32 cellular contexts compared by ENCODE assay signal in the genomic region with DNA sequence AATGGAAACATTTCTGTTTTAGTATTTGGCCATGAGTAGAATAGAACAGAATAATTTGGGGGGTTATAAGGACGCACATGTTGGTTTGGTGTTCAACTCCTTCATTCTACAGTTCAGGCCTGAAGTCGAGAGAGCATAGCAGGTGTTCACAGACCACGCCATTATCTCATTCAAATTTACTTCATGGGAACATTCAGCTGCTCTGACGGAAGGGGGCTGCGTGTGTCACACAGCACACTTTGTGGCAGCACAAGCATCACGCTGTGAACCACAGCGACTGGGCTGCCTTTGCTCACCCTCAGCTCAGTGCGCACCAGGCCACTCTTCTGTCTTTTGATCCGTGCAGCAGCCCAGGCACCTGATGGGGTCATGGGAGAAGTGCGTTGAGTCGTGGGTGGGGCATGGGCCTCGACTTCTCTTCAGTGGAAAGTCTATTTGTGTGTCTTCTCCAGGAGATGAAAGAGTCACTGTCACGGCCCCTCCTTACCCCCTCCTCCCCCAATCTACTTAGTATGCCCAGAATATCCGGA.
"Had no signal": no experiment of that assay in that cellular context is flagged by ENCODE, and none has a peak within 500 bp of the region (broad histone marks: within the 10 kb centered on the region; RNA-seq: fewer than 3 reads in every experiment).

No MANE protein-coding gene starts in this region.

- H3K27me3 ChIP-seq: brain microvascular endothelial cell, colonic mucosa, foreskin keratinocyte had no signal

- H3K4me3 ChIP-seq: colonic mucosa, dorsolateral prefrontal cortex, esophagus muscularis mucosa, gastrocnemius medialis, heart right ventricle had no signal

- H3K9me3 ChIP-seq: colonic mucosa, gastrocnemius medialis had no signal

- H3K36me3 ChIP-seq: brain microvascular endothelial cell, colonic mucosa, esophagus muscularis mucosa, gastrocnemius medialis, heart right ventricle had no signal

- H3K27me3 Mint-ChIP-seq: activated CD4-positive, alpha-beta memory T cell treated with anti-CD3 and anti-CD28 coated beads, Interleukin-2, amount 10 ng/mL, durations not matched to agents 7 days and 5 days; activated CD4-positive, alpha-beta T cell treated with anti-CD3 and anti-CD28 coated beads, Interleukin-2, amount 10 ng/mL, durations not matched to agents 7 days and 5 days had no signal

- H3K27ac ChIP-seq: brain microvascular endothelial cell, colonic mucosa, dorsolateral prefrontal cortex, esophagus muscularis mucosa, foreskin keratinocyte, gastrocnemius medialis, heart right ventricle had no signal

- ATAC-seq: foreskin keratinocyte, gastrocnemius medialis, heart right ventricle, WTC11 had no signal

- H3K4me1 ChIP-seq: colonic mucosa, esophagus muscularis mucosa, foreskin keratinocyte, gastrocnemius medialis, heart right ventricle had no signal

- H3K4me3 Mint-ChIP-seq: activated CD4-positive, alpha-beta memory T cell treated with anti-CD3 and anti-CD28 coated beads, Interleukin-2, amount 10 ng/mL, durations not matched to agents 7 days and 5 days; activated CD4-positive, alpha-beta T cell treated with anti-CD3 and anti-CD28 coated beads, Interleukin-2, amount 10 ng/mL, durations not matched to agents 7 days and 5 days; activated naive CD8-positive, alpha-beta T cell; activated T-cell treated with anti-CD3 and anti-CD28 coated beads, Interleukin-2, amount 50 U/mL, for 24 hours; activated T-cell treated with anti-CD3 and anti-CD28 coated beads, Interleukin-2, amount 50 U/mL, for 72 hours; dendritic cell treated with granulocyte-macrophage colony-stimulating factor and Interleukin-4, amounts not matched to agents 40 ng/mL and 50 ng/mL, for 4 days; endodermal cell; WTC11 had no signal

- H3K27ac Mint-ChIP-seq: activated CD4-positive, alpha-beta memory T cell treated with anti-CD3 and anti-CD28 coated beads, Interleukin-2, amount 10 ng/mL, durations not matched to agents 7 days and 5 days; activated CD4-positive, alpha-beta T cell treated with anti-CD3 and anti-CD28 coated beads, Interleukin-2, amount 10 ng/mL, durations not matched to agents 7 days and 5 days; activated naive CD8-positive, alpha-beta T cell; activated T-cell treated with anti-CD3 and anti-CD28 coated beads, Interleukin-2, amount 50 U/mL, for 24 hours; activated T-cell treated with anti-CD3 and anti-CD28 coated beads, Interleukin-2, amount 50 U/mL, for 72 hours; dendritic cell treated with granulocyte-macrophage colony-stimulating factor and Interleukin-4, amounts not matched to agents 40 ng/mL and 50 ng/mL, for 4 days; endodermal cell; WTC11 had no signal

- H3K4me1 Mint-ChIP-seq: endodermal cell, WTC11 had no signal

- DNase-seq: activated CD4-positive, alpha-beta memory T cell treated with anti-CD3 and anti-CD28 coated beads, Interleukin-2, amount 10 ng/mL, durations not matched to agents 7 days and 5 days; activated CD4-positive, alpha-beta T cell treated with anti-CD3 and anti-CD28 coated beads for 1 hour; activated CD4-positive, alpha-beta T cell treated with anti-CD3 and anti-CD28 coated beads for 4 hours; activated CD4-positive, alpha-beta T cell treated with anti-CD3 and anti-CD28 coated beads, Interleukin-2, amount 10 ng/mL, durations not matched to agents 7 days and 5 days; activated CD4-positive, alpha-beta T cell treated with anti-CD3 and anti-CD28 coated beads, Interleukin-2, amount 50 U/mL, for 4 hours; activated CD8-positive, alpha-beta memory T cell treated with anti-CD3 and anti-CD28 coated beads, Interleukin-2, amount 50 U/mL, for 48 hours; activated effector memory CD4-positive, alpha-beta T cell treated with Interleukin-2 at 50 U/mL for 16 hours; activated gamma-delta T cell treated with Interleukin-2 at 50 U/mL for 16 hours; activated naive CD4-positive, alpha-beta T cell treated with anti-CD3 and anti-CD28 coated beads, Interleukin-2, amount 50 U/mL, for 16 hours; activated naive CD4-positive, alpha-beta T cell treated with Interleukin-2 at 50 U/mL for 16 hours; activated T-cell treated with anti-CD3 and anti-CD28 coated beads for 4 hours; activated T-cell treated with anti-CD3 and anti-CD28 coated beads, Interleukin-2, amount 50 U/mL, for 24 hours; activated T-cell treated with anti-CD3 and anti-CD28 coated beads, Interleukin-2, amount 50 U/mL, for 72 hours; amniotic stem cell; anterior cingulate cortex; brain microvascular endothelial cell; central memory CD4-positive, alpha-beta T cell; cerebellar nuclear complex; colonic mucosa; dorsolateral prefrontal cortex; effector memory CD4-positive, alpha-beta T cell; endodermal cell; erythroblast; foreskin keratinocyte; gastrocnemius medialis; glutamatergic neuron; heart right ventricle; T-helper 2 cell had no signal

- H3K36me3 Mint-ChIP-seq: activated naive CD8-positive, alpha-beta T cell had no signal
